ENCODE assay signal across 8 cellular contexts in genomic region chr1:2205191-2205952, GRCh38. TPM values are rescaled to one million over a fixed set of nuclear protein-coding genes. Genes with fewer than 3 reads are reported as not detected.
A peak's percentile ranks its signal among the peaks of the same experiment; 100 is the strongest.
DNase-seq lines count a peak whose midpoint lies in the region; ATAC-seq lines count a peak whose summit lies in the region.

No MANE protein-coding gene starts in this region.

- in situ Hi-C loops in ACHN (cut with HindIII; ENCODE audit: low pct_ligation_motif_present, low pct_unique_long_range_greater_than_20kb, low sequenced_read_pairs) = loop anchor here (25.0 kb wide), 1 partner anchor 182 kb away; the partner anchor contains the start of genes MORN1 and RER1

- DNase-seq in ACHN (peak; percentile 81), NOMO-1 (lab: John Stamatoyannopoulos, UW; ENCODE audit: unreplicated experiment in 2 of 2) (peak; percentile 76 to 84), activated T-cell treated with anti-CD3 and anti-CD28 coated beads for 48 hours (ENCODE audit: low read depth) (peak; percentile 83), myocyte (ENCODE audit: low read depth) (peak; percentile 88)
- peak; percentile 84 for DNase-seq in stimulated activated naive B cell treated with anti-CD40 and anti-IgM and Interleukin-4, amounts not matched to agents 10 μg/mL and 1 μg/mL and 100 μg/mL, for 72 hours

- ATAC-seq in GM18868 (IDR thresholded peaks at IDR 0.05; ENCODE audit: unreplicated experiment) (peak; percentile 66), HG03159 (IDR thresholded peaks at IDR 0.05; ENCODE audit: unreplicated experiment) (peak; percentile 69), esophagus mucosa (peak; percentile 88)
- peak; percentile 77 to 83 for ATAC-seq in stimulated activated naive B cell treated with anti-CD40 and anti-IgM and Interleukin-4, amounts not matched to agents 10 μg/mL and 1 μg/mL and 100 μg/mL, for 72 hours (replicated peaks)

- peak overlapping the region; percentile 75 for H3K27ac Mint-ChIP-seq in stimulated activated naive B cell treated with anti-CD40 and anti-IgM and Interleukin-4, amounts not matched to agents 10 μg/mL and 1 μg/mL and 100 μg/mL, for 72 hours

- no peaks in the 10 kb centered on the region for H3K27me3 Mint-ChIP-seq in stimulated activated naive B cell treated with anti-CD40 and anti-IgM and Interleukin-4, amounts not matched to agents 10 μg/mL and 1 μg/mL and 100 μg/mL, for 72 hours

- peaks cover 17 to 43% of the 10 kb centered on the region in 2 donors for H3K4me1 Mint-ChIP-seq in stimulated activated naive B cell treated with anti-CD40 and anti-IgM and Interleukin-4, amounts not matched to agents 10 μg/mL and 1 μg/mL and 100 μg/mL, for 72 hours

- H3K9me3 Mint-ChIP-seq in stimulated activated naive B cell treated with anti-CD40 and anti-IgM and Interleukin-4, amounts not matched to agents 10 μg/mL and 1 μg/mL and 100 μg/mL, for 72 hours = no peaks in the 10 kb centered on the region

- H3K4me3 Mint-ChIP-seq in stimulated activated naive B cell treated with anti-CD40 and anti-IgM and Interleukin-4, amounts not matched to agents 10 μg/mL and 1 μg/mL and 100 μg/mL, for 72 hours = peak overlapping the region; percentile 82 to 87

- no peaks in the 10 kb centered on the region for H3K36me3 Mint-ChIP-seq in stimulated activated naive B cell treated with anti-CD40 and anti-IgM and Interleukin-4, amounts not matched to agents 10 μg/mL and 1 μg/mL and 100 μg/mL, for 72 hours

RNA-seq across cellular contexts. Expression of gene FAAP20, which starts 10.8 kb away (rescaled TPM):
- 36.5 TPM for total RNA-seq in esophagus mucosa
- total RNA-seq in myocyte = 37.3 and 43.0 TPM in 2 replicates
- polyA plus RNA-seq in myocyte (2012) = 64.9 TPM

RNA-seq across cellular contexts. Expression of gene SKI, which starts 22.7 kb away (rescaled TPM):
- 21.6 TPM for total RNA-seq in esophagus mucosa
- 12.1 and 15.2 TPM in 2 replicates for total RNA-seq in myocyte
- 34.7 TPM for polyA plus RNA-seq in myocyte (2012)

Comparison
In these comparisons a context has a peak if more than half of its experiments do, and no peak if none do; other contexts are left out.
1. Peak in every context shown above with its lines: DNase-seq and ATAC-seq.